14 cellular contexts compared by ENCODE assay signal in the genomic region with DNA sequence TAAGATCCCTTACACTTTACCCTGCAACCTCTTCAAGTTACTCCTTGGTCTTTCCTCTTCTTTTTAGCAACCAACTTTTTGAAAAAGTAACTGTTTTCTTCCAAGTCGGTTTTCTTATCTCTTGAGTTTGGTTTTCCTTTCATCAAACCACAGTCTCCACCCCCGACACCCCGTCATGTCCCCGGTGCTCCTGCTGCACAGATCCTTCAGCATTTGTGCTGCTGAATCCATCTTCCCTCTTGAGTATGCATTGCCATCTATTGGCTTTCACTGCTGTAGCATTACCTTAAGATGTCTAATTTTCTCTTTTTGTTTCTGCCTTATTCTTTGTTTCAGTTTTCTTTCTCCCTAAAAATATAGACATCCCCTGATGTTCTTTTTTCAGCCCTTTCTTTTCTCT.
"Had no signal": no experiment of that assay in that cellular context is flagged by ENCODE, and none has a peak within 500 bp of the region (broad histone marks: within the 10 kb centered on the region; RNA-seq: fewer than 3 reads in every experiment).

No MANE protein-coding gene starts in this region.

- H3K27me3 ChIP-seq: gastroesophageal sphincter, sigmoid colon had no signal

- FAIRE-seq: keratinocyte had no signal

- H3K36me3 ChIP-seq: gastroesophageal sphincter, left ventricle myocardium inferior, sigmoid colon had no signal

- H3K27ac ChIP-seq: epithelial cell of prostate, gastroesophageal sphincter, left ventricle myocardium inferior, psoas muscle, sigmoid colon had no signal

- DNase-seq: activated T-cell treated with anti-CD3 and anti-CD28 coated beads for 4 hours; amygdala; effector memory CD8-positive, alpha-beta T cell; left ventricle myocardium inferior; mesendoderm; nephron progenitor cell; psoas muscle; sigmoid colon; stimulated activated CD4-positive, alpha-beta T cell treated with anti-CD3 and anti-CD28 coated beads, Interleukin-12 subunit alpha, Interleukin-12 subunit beta, amount 100 ng/mL, for 4 hours; stimulated activated naive CD4-positive, alpha-beta T cell treated with Interleukin-2 at 50 U/mL for 16 hours; trophoblast cell had no signal

- H3K4me1 ChIP-seq: gastroesophageal sphincter, left ventricle myocardium inferior, psoas muscle, sigmoid colon had no signal

- ATAC-seq: effector memory CD8-positive, alpha-beta T cell; gastroesophageal sphincter; psoas muscle had no signal

- H3K9me3 ChIP-seq: gastroesophageal sphincter, left ventricle myocardium inferior, psoas muscle, sigmoid colon had no signal

- H3K4me3 ChIP-seq: gastroesophageal sphincter, left ventricle myocardium inferior, psoas muscle, sigmoid colon had no signal
